15 cellular contexts compared by ENCODE assay signal in the genomic region with DNA sequence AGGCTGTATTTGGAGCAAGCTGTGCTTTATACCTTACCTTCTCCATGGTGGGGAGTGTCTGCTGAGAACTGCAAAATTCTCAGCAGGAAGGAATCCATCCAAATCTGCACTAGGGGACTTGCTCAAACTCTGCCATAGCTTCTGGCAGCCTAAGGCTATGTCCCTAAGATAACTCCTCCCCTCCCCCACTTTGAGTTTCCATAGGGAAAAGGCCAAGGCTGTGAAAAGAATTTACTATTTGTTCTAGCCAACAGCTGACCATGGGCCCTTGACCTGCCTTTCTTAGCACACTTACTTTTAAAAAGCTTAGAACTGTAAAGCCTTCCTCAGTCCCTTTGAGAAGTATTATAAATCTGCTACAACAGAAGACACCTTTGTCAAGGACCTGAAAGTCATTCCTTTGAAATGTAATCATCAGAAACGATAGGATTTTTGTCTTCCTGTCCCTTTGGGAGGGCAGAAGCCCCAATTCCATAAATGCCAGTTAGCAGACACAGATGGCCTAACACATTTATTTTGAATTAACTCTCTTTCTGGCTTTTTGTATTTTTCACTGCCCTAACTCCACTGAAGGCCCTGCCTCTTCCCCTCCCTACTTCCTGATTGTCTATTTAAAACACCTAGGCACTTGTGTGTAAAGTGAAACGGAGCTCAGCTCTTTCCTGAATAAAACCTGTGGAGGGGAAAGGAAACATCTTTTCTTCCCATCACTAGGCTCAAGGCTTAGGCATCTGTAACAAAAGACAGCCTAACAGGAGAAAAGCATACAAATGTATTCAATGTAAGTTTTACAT.
DNase-seq lines count a peak whose midpoint lies in the region; ATAC-seq and TF ChIP-seq lines count a peak whose summit lies in the region.
"Had no signal": no experiment of that assay in that cellular context is flagged by ENCODE, and none has a peak within 500 bp of the region (broad histone marks: within the 10 kb centered on the region; RNA-seq: fewer than 3 reads in every experiment).

No MANE protein-coding gene starts in this region.

- peak overlapping the region; percentile 95 for H3K27ac Mint-ChIP-seq in WTC11
- H3K27ac Mint-ChIP-seq: dendritic cell treated with granulocyte-macrophage colony-stimulating factor and Interleukin-4, amounts not matched to agents 40 ng/mL and 50 ng/mL, for 4 days; memory B cell had no signal

- H3K4me1 Mint-ChIP-seq in WTC11: peaks cover 64% of the 10 kb centered on the region

- POLR2A ChIA-PET in WTC11 (lab: Charles Lee): no interaction called here

- CTCF ChIA-PET in WTC11 (lab: Charles Lee): interaction anchor here (0.9 kb wide), 1 partner anchor 109 kb away, joined by 4 read pairs; no protein-coding TSS in a partner anchor

- WGBS in heart left ventricle, 4 donors: 34 to 42% (median 41%) methylated on average over 2 of the region's 2 CpGs

- ATAC-seq in heart left ventricle: no peak
- peak; percentile 5; the same call in 1 of the 2 replicates for ATAC-seq in WTC11
- peak; percentile 13 to 39 for ATAC-seq in lower lobe of right lung
- no peak for ATAC-seq in HG03520 (IDR thresholded peaks at IDR 0.05; ENCODE audit: unreplicated experiment)
- ATAC-seq: SK-N-SH treated with all-trans-retinoic acid at 6 μM for 48 hours had no signal

- peak; percentile 26 to 28 for DNase-seq in cardiac muscle cell (ENCODE audit: low read depth in 1 of 2, low spot score in 1 of 2)
- DNase-seq in heart left ventricle: no peak
- no peak for DNase-seq in WTC11 (ENCODE audit: low spot score)
- no peak for DNase-seq in lower lobe of right lung
- no peak for DNase-seq in DMS114 treated with DMSO at 0.1 percent for 48 hours (lab: John Stamatoyannopoulos, UW; ENCODE audit: unreplicated experiment)
- no peak for DNase-seq in KG1 (lab: John Stamatoyannopoulos, UW)
- DNase-seq in GM19238 (ENCODE audit: insufficient read length, low spot score): no peak
- DNase-seq: activated T-cell treated with anti-CD3 and anti-CD28 coated beads, Interleukin-2, amount 50 U/mL, for 24 hours; DND-41; MG63; NCI-H2171 had no signal

- peaks cover 13% of the 10 kb centered on the region for H3K4me1 ChIP-seq in cardiac muscle cell (ENCODE audit: low read depth)
- H3K4me1 ChIP-seq in heart left ventricle: peaks cover 0 to 14% (median 4%) of the 10 kb centered on the region in 12 donors
- H3K4me1 ChIP-seq in lower lobe of right lung: peaks cover 13% of the 10 kb centered on the region

- TF ChIP-seq CTCF in cardiac muscle cell (IDR thresholded peaks at IDR 0.05; ENCODE audit: low read depth, low read length) (no peak), heart left ventricle (IDR thresholded peaks at IDR 0.05) (no peak), WTC11 (IDR thresholded peaks at IDR 0.05) (no peak), lower lobe of right lung (IDR thresholded peaks at IDR 0.05) (no peak)

- no peaks in the 10 kb centered on the region for H3K27me3 Mint-ChIP-seq in WTC11 (ENCODE audit: low read depth)
- H3K27me3 Mint-ChIP-seq: activated T-cell treated with anti-CD3 and anti-CD28 coated beads, Interleukin-2, amount 50 U/mL, for 24 hours; dendritic cell treated with granulocyte-macrophage colony-stimulating factor and Interleukin-4, amounts not matched to agents 40 ng/mL and 50 ng/mL, for 4 days; memory B cell had no signal

- H3K9me3 ChIP-seq in cardiac muscle cell (ENCODE audit: low read depth) (no peaks in the 10 kb centered on the region), heart left ventricle (no peaks in the 10 kb centered on the region), lower lobe of right lung (no peaks in the 10 kb centered on the region)
- H3K9me3 ChIP-seq: MG63 had no signal

- H3K36me3 Mint-ChIP-seq in WTC11: peaks cover 21% of the 10 kb centered on the region
- H3K36me3 Mint-ChIP-seq: memory B cell had no signal

- no peak for TF ChIP-seq POLR2A in heart left ventricle (IDR thresholded peaks at IDR 0.05)

- no peaks in the 10 kb centered on the region for H3K27me3 ChIP-seq in cardiac muscle cell
- no peaks in the 10 kb centered on the region for H3K27me3 ChIP-seq in heart left ventricle
- no peaks in the 10 kb centered on the region for H3K27me3 ChIP-seq in lower lobe of right lung (ENCODE audit: low read depth)
- H3K27me3 ChIP-seq: MG63 had no signal

- H3K27ac ChIP-seq in cardiac muscle cell (peak overlapping the region; percentile 63), heart left ventricle (no peak overlapping the region), lower lobe of right lung (no peak overlapping the region)

- no peaks in the 10 kb centered on the region for H3K36me3 ChIP-seq in cardiac muscle cell
- no peaks in the 10 kb centered on the region for H3K36me3 ChIP-seq in heart left ventricle
- H3K36me3 ChIP-seq in lower lobe of right lung: peaks cover 3% of the 10 kb centered on the region
- H3K36me3 ChIP-seq: MG63 had no signal

- intact Hi-C loops in heart left ventricle (cut with DNase I): no loop called here
- intact Hi-C loops in lower lobe of right lung (cut with DNase I): no loop called here

- H3K4me3 ChIP-seq in cardiac muscle cell (no peak overlapping the region), heart left ventricle (no peak overlapping the region), lower lobe of right lung (no peak overlapping the region)
- H3K4me3 ChIP-seq: MG63 had no signal

- peak overlapping the region; percentile 5 for H3K4me3 Mint-ChIP-seq in WTC11
- H3K4me3 Mint-ChIP-seq: activated T-cell treated with anti-CD3 and anti-CD28 coated beads, Interleukin-2, amount 50 U/mL, for 24 hours; dendritic cell treated with granulocyte-macrophage colony-stimulating factor and Interleukin-4, amounts not matched to agents 40 ng/mL and 50 ng/mL, for 4 days; memory B cell had no signal

- peaks cover 5% of the 10 kb centered on the region; the same call in 1 of the 2 replicates for H3K9me3 Mint-ChIP-seq in WTC11
- H3K9me3 Mint-ChIP-seq: activated T-cell treated with anti-CD3 and anti-CD28 coated beads, Interleukin-2, amount 50 U/mL, for 24 hours; dendritic cell treated with granulocyte-macrophage colony-stimulating factor and Interleukin-4, amounts not matched to agents 40 ng/mL and 50 ng/mL, for 4 days; memory B cell had no signal

TF ChIP-seq in WTC11, 78 proteins besides CTCF, POLR2A, EP300 and RAD21:
- no peak for TF ChIP-seq OVOL2 (CRISPR knock-in tag; IDR thresholded peaks at IDR 0.05; ENCODE audit: borderline replicate concordance)
- TF ChIP-seq, protein P1, sequence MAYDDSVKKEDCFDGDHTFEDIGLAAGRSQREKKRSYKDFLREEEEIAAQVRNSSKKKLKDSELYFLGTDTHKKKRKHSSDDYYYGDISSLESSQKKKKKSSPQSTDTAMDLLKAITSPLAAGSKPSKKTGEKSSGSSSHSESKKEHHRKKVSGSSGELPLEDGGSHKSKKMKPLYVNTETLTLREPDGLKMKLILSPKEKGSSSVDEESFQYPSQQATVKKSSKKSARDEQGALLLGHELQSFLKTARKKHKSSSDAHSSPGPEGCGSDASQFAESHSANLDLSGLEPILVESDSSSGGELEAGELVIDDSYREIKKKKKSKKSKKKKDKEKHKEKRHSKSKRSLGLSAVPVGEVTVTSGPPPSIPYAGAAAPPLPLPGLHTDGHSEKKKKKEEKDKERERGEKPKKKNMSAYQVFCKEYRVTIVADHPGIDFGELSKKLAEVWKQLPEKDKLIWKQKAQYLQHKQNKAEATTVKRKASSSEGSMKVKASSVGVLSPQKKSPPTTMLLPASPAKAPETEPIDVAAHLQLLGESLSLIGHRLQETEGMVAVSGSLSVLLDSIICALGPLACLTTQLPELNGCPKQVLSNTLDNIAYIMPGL (CRISPR knock-in tag; IDR thresholded peaks at IDR 0.05): no peak
- TF ChIP-seq ETV6 (CRISPR knock-in tag; IDR thresholded peaks at IDR 0.05): 0 out of 2 replicates have a peak, but pooled peaks have one; percentile 12
- no peak for TF ChIP-seq EMX1 (CRISPR knock-in tag; IDR thresholded peaks at IDR 0.05)
- no peak for TF ChIP-seq CREM (CRISPR knock-in tag; IDR thresholded peaks at IDR 0.05)

Comparison
In these comparisons a context has a peak if more than half of its experiments do, and no peak if none do; other contexts are left out.
1. DNase-seq: peak in cardiac muscle cell (2 of 2); none in heart left ventricle (0 of 5), WTC11 (single experiment), lower lobe of right lung (single experiment), DMS114 treated with DMSO at 0.1 percent for 48 hours (single experiment), KG1 (single experiment) and GM19238 (single experiment).
2. ATAC-seq: peak in WTC11 (single experiment) and lower lobe of right lung (2 of 2); none in heart left ventricle (0 of 4) and HG03520 (single experiment).